ENCODE assay signal across 1 cellular context in genomic region chr1:234999513-234999940, GRCh38.
TF ChIP-seq lines count a peak whose summit lies in the region.

No MANE protein-coding gene starts in this region.

TF ChIP-seq in HEK293, 187 proteins besides CTCF, POLR2A, EP300 and RAD21:
- TF ChIP-seq REST (tag by site-specific recombination; IDR thresholded peaks at IDR 0.05) (peak; percentile 60; the same call in 1 of the 2 replicates), ZNF423 (tag by site-specific recombination; IDR thresholded peaks at IDR 0.05) (no peak)
